18 cellular contexts compared by ENCODE assay signal in the genomic region with DNA sequence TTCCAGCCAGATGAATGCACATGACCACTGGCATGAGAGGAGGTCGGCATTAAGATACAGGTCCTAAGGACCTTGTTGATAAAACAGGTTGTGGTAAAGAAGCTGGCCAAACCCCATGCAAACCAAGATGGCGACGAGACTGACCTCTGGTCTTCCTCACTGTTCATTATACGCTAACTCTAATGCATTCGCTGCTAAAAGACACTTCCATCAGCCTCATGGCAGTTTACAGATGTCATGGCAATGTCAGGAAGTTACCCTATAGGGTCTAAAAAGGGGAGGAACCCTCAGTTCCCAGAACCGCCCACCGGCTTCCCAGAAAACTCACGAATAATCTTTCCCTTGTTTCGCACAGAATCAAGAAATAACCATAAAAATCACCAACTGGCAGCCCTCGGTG.
A peak's percentile ranks its signal among the peaks of the same experiment; 100 is the strongest.
DNase-seq lines count a peak whose midpoint lies in the region; ATAC-seq, FAIRE-seq and TF ChIP-seq lines count a peak whose summit lies in the region.
"Had no signal": no experiment of that assay in that cellular context is flagged by ENCODE, and none has a peak within 500 bp of the region (broad histone marks: within the 10 kb centered on the region; RNA-seq: fewer than 3 reads in every experiment).

No MANE protein-coding gene starts in this region.

- TF ChIP-seq EP300 in A549 (IDR thresholded peaks at IDR 0.05): no peak
- TF ChIP-seq EP300 in K562 (IDR thresholded peaks at IDR 0.05; ENCODE audit: low read length): peak; percentile 68
- TF ChIP-seq EP300 in neural cell (conservative IDR thresholded peaks at IDR 0.05; ENCODE audit: poor library complexity, severe bottlenecking): no peak

- peaks cover 0 to 5% (median 0%) of the 10 kb centered on the region in 5 donors for H3K9me3 Mint-ChIP-seq in CD8-positive, alpha-beta memory T cell
- H3K9me3 Mint-ChIP-seq in activated naive CD4-positive, alpha-beta T cell treated with anti-CD3 and anti-CD28 coated beads, Interleukin-2, amount 50 U/mL, for 72 hours: peaks cover 0 to 9% of the 10 kb centered on the region in 2 donors

- no peak for TF ChIP-seq RAD21 in A549 (conservative IDR thresholded peaks at IDR 0.05 in 1 of 2, IDR thresholded peaks at IDR 0.05 in 1 of 2)
- TF ChIP-seq RAD21 in K562 (CRISPR knock-in tag; conservative IDR thresholded peaks at IDR 0.05 in 1 of 2, IDR thresholded peaks at IDR 0.05 in 1 of 2): no peak
- no peak for TF ChIP-seq RAD21 in neural cell (conservative IDR thresholded peaks at IDR 0.05)

- H3K9me3 ChIP-seq in A549 (peaks cover 4% of the 10 kb centered on the region; the same call in 2 of the 3 replicates), K562 (replicated peaks; ENCODE audit: control insufficient read depth, insufficient read depth, low read depth, low read length) (peaks cover 7% of the 10 kb centered on the region; the same call in 1 of the 2 replicates), neural cell (ENCODE audit: low read length) (no peaks in the 10 kb centered on the region)
- no peaks in the 10 kb centered on the region for H3K9me3 ChIP-seq in CD8-positive, alpha-beta memory T cell (ENCODE audit: low read length)
- H3K9me3 ChIP-seq: HAP-1 had no signal

- no peaks in the 10 kb centered on the region for H4K20me1 ChIP-seq in K562 (replicated peaks; ENCODE audit: control insufficient read depth, insufficient read depth, low read length)
- H4K20me1 ChIP-seq in neural cell (ENCODE audit: insufficient read depth): no peaks in the 10 kb centered on the region

- no peak for DNase-seq in A549 (ENCODE audit: low read depth in 1 of 2, low spot score in 1 of 2)
- no peak for DNase-seq in CD8-positive, alpha-beta memory T cell
- peak in 2 of 4 experiments; percentile 16 to 81 for DNase-seq in K562 (ENCODE audit: extremely low read depth in 1 of 4, low spot score in 3 of 4)
- DNase-seq in AML-193 (lab: John Stamatoyannopoulos, UW): no peak
- DNase-seq in activated naive CD4-positive, alpha-beta T cell treated with anti-CD3 and anti-CD28 coated beads, Interleukin-2, amount 50 U/mL, for 72 hours (ENCODE audit: low spot score in 2 of 2): no peak
- DNase-seq in caudate nucleus (lab: John Stamatoyannopoulos, UW): no peak
- DNase-seq: Calu3; CD4-positive, alpha-beta memory T cell; DMS53; GM23248 had no signal

- no peaks in the 10 kb centered on the region for H3K36me3 ChIP-seq in CD8-positive, alpha-beta memory T cell (ENCODE audit: insufficient read depth, low read length)
- H3K36me3 ChIP-seq in K562 (ENCODE audit: control insufficient read depth, insufficient read depth, low read length): no peaks in the 10 kb centered on the region
- no peaks in the 10 kb centered on the region for H3K36me3 ChIP-seq in neural cell (ENCODE audit: insufficient read depth, low read length)
- H3K36me3 ChIP-seq: HAP-1 had no signal

- peak overlapping the region; percentile 49 for H3K4me2 ChIP-seq in A549
- peak overlapping the region; percentile 67 for H3K4me2 ChIP-seq in K562 (ENCODE audit: insufficient read depth, low read length)
- H3K4me2 ChIP-seq in neural cell (ENCODE audit: low read length): no peak overlapping the region
- H3K4me2 ChIP-seq: BLaER1 had no signal

- intact Hi-C loops in K562 (cut with micrococcal nuclease): loop anchor here (2.0 to 5.0 kb wide), 3 partner anchors 66 to 134 kb away; no protein-coding TSS in a partner anchor

- H3K27me3 Mint-ChIP-seq in CD8-positive, alpha-beta memory T cell: no peaks in the 10 kb centered on the region
- H3K27me3 Mint-ChIP-seq: CD4-positive, alpha-beta memory T cell had no signal

- TF ChIP-seq CTCF in A549 (IDR thresholded peaks at IDR 0.05): no peak
- TF ChIP-seq CTCF in K562 (IDR thresholded peaks at IDR 0.05 in 2 of 3, conservative IDR thresholded peaks at IDR 0.05 in 1 of 3; ENCODE audit: insufficient read depth in 2 of 3, low read depth in 1 of 3, low read length in 3 of 3): no peak
- no peak for TF ChIP-seq CTCF in neural cell (IDR thresholded peaks at IDR 0.05; ENCODE audit: poor library complexity, severe bottlenecking)

- no peaks in the 10 kb centered on the region for H3K4me1 Mint-ChIP-seq in CD8-positive, alpha-beta memory T cell
- H3K4me1 Mint-ChIP-seq: CD4-positive, alpha-beta memory T cell had no signal

- TF ChIP-seq POLR2A in A549 (IDR thresholded peaks at IDR 0.05; ENCODE audit: low read length): no peak
- peak; percentile 50; the same call in 1 of the 2 replicates for TF ChIP-seq POLR2A in K562 (conservative IDR thresholded peaks at IDR 0.05)

- no peaks in the 10 kb centered on the region for H3K9me1 ChIP-seq in K562 (ENCODE audit: control insufficient read depth, insufficient read depth, low read length)

- no peak for ATAC-seq in A549
- ATAC-seq in K562: peak; percentile 77
- no peak for ATAC-seq in activated naive CD4-positive, alpha-beta T cell treated with anti-CD3 and anti-CD28 coated beads, Interleukin-2, amount 50 U/mL, for 72 hours

- in situ Hi-C loops in K562 (cut with MboI): no loop called here

- H3K79me2 ChIP-seq in K562 (ENCODE audit: control insufficient read depth, insufficient read depth, low read length) (peaks cover 9% of the 10 kb centered on the region), neural cell (replicated peaks; ENCODE audit: insufficient read depth, low read length) (no peaks in the 10 kb centered on the region)

- H3K4me3 Mint-ChIP-seq in CD8-positive, alpha-beta memory T cell: no peak overlapping the region
- H3K4me3 Mint-ChIP-seq: CD14-positive monocyte; CD4-positive, alpha-beta memory T cell had no signal

- H3K27me3 ChIP-seq in CD8-positive, alpha-beta memory T cell (ENCODE audit: insufficient read depth, low read length, poor library complexity, severe bottlenecking): no peaks in the 10 kb centered on the region
- H3K27me3 ChIP-seq in K562 (ENCODE audit: control insufficient read depth in 2 of 2, insufficient read depth in 2 of 2, low read length in 2 of 2) (no peaks in the 10 kb centered on the region), neural cell (ENCODE audit: insufficient read depth, low read depth, low read length) (no peaks in the 10 kb centered on the region)
- H3K27me3 ChIP-seq: BLaER1 had no signal

- no TSS peak for BruUV-seq in K562 (replicated peaks; lab: Mats Ljungman, UMichigan)

- no peak overlapping the region for H3K27ac Mint-ChIP-seq in CD8-positive, alpha-beta memory T cell
- H3K27ac Mint-ChIP-seq in activated naive CD4-positive, alpha-beta T cell treated with anti-CD3 and anti-CD28 coated beads, Interleukin-2, amount 50 U/mL, for 72 hours: no peak overlapping the region
- H3K27ac Mint-ChIP-seq: CD14-positive monocyte; CD4-positive, alpha-beta memory T cell had no signal

- no peaks in the 10 kb centered on the region for H3F3A ChIP-seq in neural cell (ENCODE audit: insufficient read depth, low read length, poor library complexity, severe bottlenecking)

- peak overlapping the region; percentile 35 to 77; a peak in 3 of 4 replicates for H3K9ac ChIP-seq in K562 (ENCODE audit: insufficient read depth in 1 of 2, low read depth in 2 of 2, low read length in 2 of 2)
- no peak overlapping the region for H3K9ac ChIP-seq in neural cell (ENCODE audit: low read length)
- H3K9ac ChIP-seq: BLaER1, GM23248 had no signal

- no peak for FAIRE-seq in A549 (lab: Jason Lieb, UNC)
- peak; percentile 89 for FAIRE-seq in K562 (lab: Jason Lieb, UNC)
- FAIRE-seq: A204.1, G401.6, GM12891, GM19239 had no signal

- H2AFZ ChIP-seq in K562 (ENCODE audit: low read depth, low read length): peak overlapping the region; percentile 71
- no peak overlapping the region for H2AFZ ChIP-seq in neural cell (ENCODE audit: low read depth, low read length)
- H2AFZ ChIP-seq: GM23248 had no signal

- CTCF ChIA-PET in A549 (lab: Yijun Ruan, JAX) (no interaction called here), K562 (lab: Yijun Ruan, JAX; ENCODE audit: low intra/inter-chr PET ratio) (no interaction called here)
- CTCF ChIA-PET in CD8-positive, alpha-beta memory T cell (lab: Charles Lee): no interaction called here

- no peaks in the 10 kb centered on the region for H3K9me2 ChIP-seq in neural cell (ENCODE audit: insufficient read depth, low read length)

- 91% methylated on average over 10 of the region's 10 CpGs for WGBS in A549 (ENCODE audit: missing lambda C conversion rate)
- 4% methylated on average over 10 of the region's 10 CpGs for WGBS in K562 (ENCODE audit: insufficient coverage, low coverage, missing lambda C conversion rate)

- H3K4me3 ChIP-seq in A549 (no peak overlapping the region), K562 (peak overlapping the region; percentile 6; the same call in 1 of the 2 replicates), neural cell (ENCODE audit: low read length) (no peak overlapping the region)
- H3K4me3 ChIP-seq in CD8-positive, alpha-beta memory T cell (ENCODE audit: low read length): no peak overlapping the region
- H3K4me3 ChIP-seq: BLaER1, GM23248, HAP-1 had no signal

- peaks cover 5 to 11% (median 8%) of the 10 kb centered on the region in 3 donors for H3K36me3 Mint-ChIP-seq in CD8-positive, alpha-beta memory T cell
- peaks cover 0 to 18% of the 10 kb centered on the region in 2 donors for H3K36me3 Mint-ChIP-seq in activated naive CD4-positive, alpha-beta T cell treated with anti-CD3 and anti-CD28 coated beads, Interleukin-2, amount 50 U/mL, for 72 hours

- POLR2A ChIA-PET in A549 (lab: Yijun Ruan, JAX): no interaction called here
- POLR2A ChIA-PET in CD8-positive, alpha-beta memory T cell (lab: Charles Lee): no interaction called here
- POLR2A ChIA-PET in K562 (lab: Yijun Ruan, JAX): no interaction called here

- peaks cover 26% of the 10 kb centered on the region for H3K4me1 ChIP-seq in A549
- H3K4me1 ChIP-seq in CD8-positive, alpha-beta memory T cell (ENCODE audit: insufficient read depth, low read length): no peaks in the 10 kb centered on the region
- peaks cover 11 to 14% of the 10 kb centered on the region in 2 experiments; a peak in 3 of 5 replicates for H3K4me1 ChIP-seq in K562 (replicated peaks in 1 of 2; ENCODE audit: control insufficient read depth in 2 of 2, insufficient read depth in 2 of 2, low read length in 2 of 2)
- H3K4me1 ChIP-seq: HAP-1 had no signal

- peak overlapping the region; percentile 25 to 29; a peak in 3 of 6 replicates for H3K27ac ChIP-seq in A549
- peak overlapping the region; percentile 16 for H3K27ac ChIP-seq in CD8-positive, alpha-beta memory T cell (ENCODE audit: low read depth, low read length)
- peak overlapping the region; percentile 89 for H3K27ac ChIP-seq in K562 (ENCODE audit: extremely low read depth, low read depth, low read length)
- H3K27ac ChIP-seq in neural cell (ENCODE audit: low read length): peak overlapping the region; percentile 74
- no peak overlapping the region for H3K27ac ChIP-seq in caudate nucleus (ENCODE audit: low read depth, low read length)
- H3K27ac ChIP-seq: BLaER1, GM23248 had no signal

TF ChIP-seq in A549, 52 proteins besides CTCF, POLR2A, EP300 and RAD21:
- TF ChIP-seq SREBF2 (IDR thresholded peaks at IDR 0.05): no peak
TF ChIP-seq in A549: peak in this region for 0.

TF ChIP-seq in neural cell, 6 proteins besides CTCF, POLR2A, EP300 and RAD21:
- no peak for TF ChIP-seq TAF1 (IDR thresholded peaks at IDR 0.05; ENCODE audit: low read depth)

Comparison
In these comparisons a context has a peak if more than half of its experiments do, and no peak if none do; other contexts are left out.
1. Of the 35 proteins assayed by ChIP-seq in both K562 and A549: peak only in K562: EP300 and POLR2A; only in A549: none; in both: none; in neither: 32; mixed calls (peak in some experiments, not most) for 1.